In the genomic region with DNA sequence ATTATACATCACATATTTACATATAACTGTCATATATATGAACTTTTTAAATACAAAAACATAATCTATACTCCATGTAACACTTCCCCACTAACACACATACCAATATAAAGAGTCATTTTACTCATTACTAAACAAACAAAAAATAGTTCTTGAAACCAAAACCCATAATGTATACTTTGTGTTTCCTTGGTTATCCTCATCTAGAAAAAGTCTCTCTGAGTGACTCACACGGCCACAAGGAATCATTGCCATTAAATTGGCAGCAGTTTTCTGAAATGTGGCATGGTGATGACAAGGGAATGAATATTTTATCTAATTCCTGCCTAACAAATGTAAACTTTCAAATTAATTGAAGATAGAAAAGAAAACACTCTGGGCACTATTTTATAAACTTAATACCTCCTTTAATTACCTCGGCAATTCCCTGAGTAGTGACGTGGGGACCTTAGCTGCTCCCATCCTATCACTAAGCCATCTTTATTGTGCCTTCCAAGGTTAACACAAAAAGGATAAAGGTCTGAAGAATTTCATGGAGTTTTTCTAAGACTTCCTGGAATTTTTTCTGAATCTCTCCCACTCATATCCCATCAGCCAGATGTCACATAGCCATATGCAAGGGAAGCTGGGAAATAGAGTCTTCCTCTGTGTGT, we compare ENCODE assay signal across 16 cellular contexts.
DNase-seq lines count a peak whose midpoint lies in the region; ATAC-seq and TF ChIP-seq lines count a peak whose summit lies in the region.
"Had no signal": no experiment of that assay in that cellular context is flagged by ENCODE, and none has a peak within 500 bp of the region (broad histone marks: within the 10 kb centered on the region; RNA-seq: fewer than 3 reads in every experiment).

No MANE protein-coding gene starts in this region.

- peaks cover 2% of the 10 kb centered on the region for H3K36me3 Mint-ChIP-seq in endothelial cell (ENCODE audit: low read depth, unreplicated experiment)

- H3K4me1 Mint-ChIP-seq in endothelial cell (ENCODE audit: unreplicated experiment) = no peaks in the 10 kb centered on the region
- H3K4me1 Mint-ChIP-seq: activated CD4-positive, alpha-beta T cell treated with anti-CD3 and anti-CD28 coated beads, Interleukin-2, amount 10 ng/mL, durations not matched to agents 24 days and 14 days; neural progenitor cell had no signal

- no peak for ATAC-seq in GM18519 (IDR thresholded peaks at IDR 0.05; ENCODE audit: low FRiP score, unreplicated experiment)
- ATAC-seq: lower lobe of right lung had no signal

- peak; percentile 49 for DNase-seq in HPDE6-E6E7 (ENCODE audit: extremely low spot score)
- peak; percentile 7 for DNase-seq in SW480 (ENCODE audit: low spot score)
- peak; percentile 33 for DNase-seq in fibroblast of peridontal ligament (ENCODE audit: extremely low read depth)
- DNase-seq in smooth muscle cell of the brain vasculature (ENCODE audit: low read depth, low spot score) = peak; percentile 7
- no peak for DNase-seq in endothelial cell (ENCODE audit: low spot score)
- no peak for DNase-seq in NK-92 treated with Interleukin-12 subunit alpha and Interleukin-12 subunit beta, amount 100 ng/mL, for 24 hours (lab: John Stamatoyannopoulos, UW)
- DNase-seq: activated CD4-positive, alpha-beta T cell treated with anti-CD3 and anti-CD28 coated beads, Interleukin-2, amount 10 ng/mL, durations not matched to agents 24 days and 14 days; Caco-2; hypothalamus; lower lobe of right lung; NCI-H1417; NCI-H510A; substantia nigra had no signal

- H3K4me3 Mint-ChIP-seq in endothelial cell (ENCODE audit: unreplicated experiment) = no peak overlapping the region
- H3K4me3 Mint-ChIP-seq: activated CD4-positive, alpha-beta T cell treated with anti-CD3 and anti-CD28 coated beads, Interleukin-2, amount 10 ng/mL, durations not matched to agents 24 days and 14 days; neural progenitor cell; T-helper 2 cell treated with Interferon-gamma antibody and Interleukin-4, amounts not matched to agents 5 μg/mL and 100 μg/mL, for 36 hours had no signal

- no peak overlapping the region for H3K27ac Mint-ChIP-seq in endothelial cell (ENCODE audit: unreplicated experiment)
- H3K27ac Mint-ChIP-seq: activated CD4-positive, alpha-beta T cell treated with anti-CD3 and anti-CD28 coated beads, Interleukin-2, amount 10 ng/mL, durations not matched to agents 24 days and 14 days; neural progenitor cell; T-helper 2 cell treated with Interferon-gamma antibody and Interleukin-4, amounts not matched to agents 5 μg/mL and 100 μg/mL, for 36 hours had no signal

- no peak for TF ChIP-seq CTCF in endothelial cell (IDR thresholded peaks at IDR 0.05; ENCODE audit: unreplicated experiment)

- H3K9me3 Mint-ChIP-seq in endothelial cell (ENCODE audit: unreplicated experiment) = no peaks in the 10 kb centered on the region
- H3K9me3 Mint-ChIP-seq: activated CD4-positive, alpha-beta T cell treated with anti-CD3 and anti-CD28 coated beads, Interleukin-2, amount 10 ng/mL, durations not matched to agents 24 days and 14 days had no signal

- H3K27me3 Mint-ChIP-seq in endothelial cell (ENCODE audit: unreplicated experiment) = no peaks in the 10 kb centered on the region
- H3K27me3 Mint-ChIP-seq: activated CD4-positive, alpha-beta T cell treated with anti-CD3 and anti-CD28 coated beads, Interleukin-2, amount 10 ng/mL, durations not matched to agents 24 days and 14 days had no signal

Comparison
In these comparisons a context has a peak if more than half of its experiments do, and no peak if none do; other contexts are left out.
1. DNase-seq: peak in HPDE6-E6E7 (single experiment), SW480 (single experiment), fibroblast of peridontal ligament (single experiment) and smooth muscle cell of the brain vasculature (single experiment); none in endothelial cell (single experiment) and NK-92 treated with Interleukin-12 subunit alpha and Interleukin-12 subunit beta, amount 100 ng/mL, for 24 hours (single experiment).